In genomic region chr16:1545044-1545736, GRCh38 we compare ENCODE assay signal across 12 cellular contexts. TPM values are rescaled to one million over a fixed set of nuclear protein-coding genes. Genes with fewer than 3 reads are reported as not detected.
DNase-seq lines count a peak whose midpoint lies in the region; ATAC-seq and TF ChIP-seq lines count a peak whose summit lies in the region.
"Had no signal": no experiment of that assay in that cellular context is flagged by ENCODE, and none has a peak within 500 bp of the region (broad histone marks: within the 10 kb centered on the region; RNA-seq: fewer than 3 reads in every experiment).

No MANE protein-coding gene starts in this region.

- peak in 1 of 2 donors; percentile 10 for TF ChIP-seq POLR2A in gastrocnemius medialis (IDR thresholded peaks at IDR 0.05)

- peaks cover 0 to 100% of the 10 kb centered on the region in 2 donors for H3K4me1 ChIP-seq in right atrium auricular region
- peaks cover 44 to 59% of the 10 kb centered on the region in 2 donors for H3K4me1 ChIP-seq in gastrocnemius medialis

- ATAC-seq in gastrocnemius medialis (peak; percentile 85), HG03342 (IDR thresholded peaks at IDR 0.05; ENCODE audit: unreplicated experiment) (no peak)

- TF ChIP-seq CTCF in GM12865 (IDR thresholded peaks at IDR 0.05; ENCODE audit: insufficient read depth, low read depth, low read length, missing control alignments): no peak
- TF ChIP-seq CTCF in right atrium auricular region (IDR thresholded peaks at IDR 0.05): no peak
- no peak for TF ChIP-seq CTCF in gastrocnemius medialis (IDR thresholded peaks at IDR 0.05 in 4 of 5, conservative IDR thresholded peaks at IDR 0.05 in 1 of 5)
- no peak for TF ChIP-seq CTCF in GM13977 (IDR thresholded peaks at IDR 0.05; ENCODE audit: extremely low read depth, insufficient read depth, missing control alignments)

- intact Hi-C loops in gastrocnemius medialis (cut with DNase I; ENCODE audit: low total_unique reads): loop anchor here (5.0 kb wide), 1 partner anchor 53 kb away; the partner anchor contains the start of gene TELO2

- H3K4me3 ChIP-seq in GM12865 (ENCODE audit: low read depth, low read length) (no peak overlapping the region), right atrium auricular region (peak overlapping the region in 1 of 2 donors; percentile 28), gastrocnemius medialis (peak overlapping the region; percentile 22 to 43 (median 26))

- peaks cover 75% of the 10 kb centered on the region for H3K4me1 Mint-ChIP-seq in activated naive CD8-positive, alpha-beta T cell (ENCODE audit: low read depth)

- H3K27me3 Mint-ChIP-seq in activated naive CD8-positive, alpha-beta T cell: no peaks in the 10 kb centered on the region

- no peaks in the 10 kb centered on the region for H3K27me3 ChIP-seq in right atrium auricular region
- no peaks in the 10 kb centered on the region for H3K27me3 ChIP-seq in gastrocnemius medialis

- no peaks in the 10 kb centered on the region for H3K36me3 Mint-ChIP-seq in activated naive CD8-positive, alpha-beta T cell

- in situ Hi-C loops in gastrocnemius medialis (cut with MboI; ENCODE audit: low sequenced_read_pairs in 4 of 4): no loop called here
- in situ Hi-C loops in GM13977 (cut with MboI; ENCODE audit: low pct_unique_long_range_greater_than_20kb, low sequenced_read_pairs, unreplicated experiment): no loop called here

- H3K4me3 Mint-ChIP-seq in activated naive CD8-positive, alpha-beta T cell: peak overlapping the region; percentile 72

- no peaks in the 10 kb centered on the region for H3K9me3 Mint-ChIP-seq in activated naive CD8-positive, alpha-beta T cell (ENCODE audit: low read depth)

- H3K27ac ChIP-seq in right atrium auricular region: peak overlapping the region; percentile 92 to 97
- peak overlapping the region; percentile 86 to 90 (median 87) for H3K27ac ChIP-seq in gastrocnemius medialis

- H3K27ac Mint-ChIP-seq in activated naive CD8-positive, alpha-beta T cell: peak overlapping the region; percentile 90

- H3K36me3 ChIP-seq in right atrium auricular region (peaks cover 38% of the 10 kb centered on the region), gastrocnemius medialis (peaks cover 0 to 5% of the 10 kb centered on the region in 2 donors)

- H3K9me3 ChIP-seq in right atrium auricular region (no peaks in the 10 kb centered on the region), gastrocnemius medialis (no peaks in the 10 kb centered on the region)

- DNase-seq in GM12865 (ENCODE audit: low read depth) (peak; percentile 21), right atrium auricular region (ENCODE audit: low spot score) (peak; percentile 77), gastrocnemius medialis (peak; percentile 55 to 73), GM13977 (ENCODE audit: low spot score) (no peak), NCI-H748 treated with DMSO at 0.1 percent for 48 hours (lab: John Stamatoyannopoulos, UW) (no peak), AG20443 (ENCODE audit: low spot score) (no peak)
- DNase-seq: activated CD8-positive, alpha-beta memory T cell treated with anti-CD3 and anti-CD28 coated beads, Interleukin-2, amount 50 U/mL, for 4 hours; DMS53 had no signal

RNA-seq across cellular contexts. Expression of gene TMEM204, which starts 11.7 kb away (rescaled TPM):
- total RNA-seq in right atrium auricular region (10 to 100 TPM; 35.1 to 42.2 TPM), gastrocnemius medialis (10 to 100 TPM; 14.7 to 27.7 (median 22.1) TPM)
- total RNA-seq: M059J had no signal

RNA-seq across cellular contexts. Expression of gene TELO2, which starts 52.0 kb away (rescaled TPM):
- total RNA-seq in right atrium auricular region (10 to 100 TPM; 11.3 to 11.5 TPM), gastrocnemius medialis (10 to 100 TPM in 2 of 4 donors, 1 to 10 TPM in 2; 2.9 to 11.2 (median 9.8) TPM)

RNA-seq across cellular contexts. Expression of gene PTX4, which starts 56.4 kb away (rescaled TPM):
- total RNA-seq in right atrium auricular region (under 1 TPM in 1 of 2 donors, not detected in 1; 0.24 TPM), gastrocnemius medialis (under 1 TPM in 1 of 4 donors, not detected in 3; 0.41 TPM)
- total RNA-seq: M059J, pulmonary artery endothelial cell had no signal

Comparison
In these comparisons a context has a peak if more than half of its experiments do, and no peak if none do; other contexts are left out.
1. DNase-seq: peak in GM12865 (single experiment), right atrium auricular region (single experiment) and gastrocnemius medialis (2 of 2); none in GM13977 (single experiment), NCI-H748 treated with DMSO at 0.1 percent for 48 hours (single experiment) and AG20443 (single experiment).